Comparison of ENCODE assay signal across 14 cellular contexts in the genomic region with DNA sequence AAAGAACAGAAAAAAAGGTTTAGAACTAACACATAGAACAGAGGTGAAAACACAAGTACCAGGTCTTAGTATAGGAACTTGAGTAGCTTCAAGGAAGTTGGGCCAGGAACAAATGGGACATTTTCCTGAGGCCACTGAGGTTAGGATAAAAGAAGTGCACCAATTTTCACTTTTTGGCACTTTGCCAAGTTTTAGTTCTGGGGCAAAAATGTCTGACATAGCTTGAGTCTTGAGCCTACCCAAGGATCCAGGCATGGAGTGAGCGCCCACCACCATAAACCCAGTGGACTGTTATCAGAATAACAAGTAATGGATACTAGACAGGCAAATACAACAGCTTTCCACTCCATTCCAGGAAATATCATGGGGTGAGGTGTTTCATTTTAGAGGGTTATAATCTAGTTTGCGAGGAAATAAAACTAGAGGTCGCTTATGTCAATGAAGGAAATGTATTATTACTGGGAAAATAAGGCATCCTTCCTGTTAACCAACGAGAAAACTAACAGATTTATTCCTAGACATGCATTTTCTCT.
DNase-seq lines count a peak whose midpoint lies in the region; ATAC-seq, FAIRE-seq and TF ChIP-seq lines count a peak whose summit lies in the region.
"Had no signal": no experiment of that assay in that cellular context is flagged by ENCODE, and none has a peak within 500 bp of the region (broad histone marks: within the 10 kb centered on the region; RNA-seq: fewer than 3 reads in every experiment).

No MANE protein-coding gene starts in this region.

- intact Hi-C loops in HCT116 (cut with micrococcal nuclease), result no loop called here
- intact Hi-C loops in IMR-90 (cut with micrococcal nuclease), result no loop called here
- intact Hi-C loops in GM12878 (cut with micrococcal nuclease; ENCODE audit: unreplicated experiment), result no loop called here

- TF ChIP-seq RAD21 in HCT116 (IDR thresholded peaks at IDR 0.05; ENCODE audit: low read depth), result no peak
- no peak for TF ChIP-seq RAD21 in IMR-90 (IDR thresholded peaks at IDR 0.05; ENCODE audit: low read length)
- TF ChIP-seq RAD21 in GM12878 (IDR thresholded peaks at IDR 0.05; ENCODE audit: insufficient read depth, low read depth, low read length), result no peak

- H3K9me3 Mint-ChIP-seq in WTC11, result no peaks in the 10 kb centered on the region

- no TSS peak for BruUV-seq in HCT116 (replicated peaks; lab: Mats Ljungman, UMichigan)
- no TSS peak for BruUV-seq in IMR-90 (replicated peaks; lab: Mats Ljungman, UMichigan)
- no TSS peak for BruUV-seq in GM12878 (replicated peaks; lab: Mats Ljungman, UMichigan)

- no CpG with 5 or more reads among the region's 4 CpGs for WGBS in IMR-90 (ENCODE audit: extremely low coverage in 2 of 2, insufficient read length in 1 of 2), 2 experiments
- WGBS in GM12878 (ENCODE audit: insufficient coverage, insufficient replicate concordance, low lambda C conversion rate, missing lambda C conversion rate), result 5% methylated on average over 4 of the region's 4 CpGs

- H2BK20ac ChIP-seq in IMR-90 (ENCODE audit: low read depth, low read length), result no peak overlapping the region

- H3K36me3 Mint-ChIP-seq in WTC11, result no peaks in the 10 kb centered on the region
- H3K36me3 Mint-ChIP-seq: CD8-positive, alpha-beta memory T cell had no signal

- no peak for FAIRE-seq in GM12878 (lab: Jason Lieb, UNC)
- FAIRE-seq: A549, H54 had no signal

- peaks cover 0 to 10% of the 10 kb centered on the region in 2 experiments; a peak in 1 of 4 replicates for H3K9me3 ChIP-seq in HCT116 (ENCODE audit: control insufficient read depth in 1 of 2, insufficient read depth in 1 of 2, low read depth in 1 of 2, low read length in 2 of 2)
- H3K9me3 ChIP-seq in IMR-90 (ENCODE audit: control insufficient read depth, insufficient read depth, low read length), result peaks cover 4% of the 10 kb centered on the region
- H3K9me3 ChIP-seq in GM12878 (replicated peaks; ENCODE audit: control insufficient read depth, insufficient read depth, low read length), result no peaks in the 10 kb centered on the region
- H3K9me3 ChIP-seq: A549, Caco-2 had no signal

- TF ChIP-seq EP300 in GM12878 (IDR thresholded peaks at IDR 0.05; ENCODE audit: borderline replicate concordance in 1 of 2, control insufficient read depth in 1 of 2, low read depth in 2 of 2, low read length in 2 of 2), result no peak

- H2AK5ac ChIP-seq in IMR-90 (ENCODE audit: low read depth, low read length), result no peak overlapping the region

- H3K4me3 ChIP-seq in HCT116 (replicated peaks in 1 of 2; ENCODE audit: low read depth in 1 of 2, low read length in 2 of 2) (no peak overlapping the region), IMR-90 (ENCODE audit: insufficient read depth, low read depth, low read length) (no peak overlapping the region), GM12878 (no peak overlapping the region)
- H3K4me3 ChIP-seq: A549, GM23248 had no signal

- H3K56ac ChIP-seq in IMR-90 (ENCODE audit: extremely low read depth, insufficient read depth, low read length), result no peak overlapping the region

- H3K4me1 ChIP-seq in HCT116 (ENCODE audit: control insufficient read depth in 1 of 2, insufficient read depth in 2 of 2, low read length in 2 of 2) (peaks cover 12 to 34% of the 10 kb centered on the region in 2 experiments; a peak in 3 of 4 replicates), IMR-90 (ENCODE audit: control insufficient read depth, insufficient read depth, low read length) (peaks cover 2% of the 10 kb centered on the region; the same call in 1 of the 2 replicates), GM12878 (ENCODE audit: control insufficient read depth, insufficient read depth, low read length) (no peaks in the 10 kb centered on the region)
- H3K4me1 ChIP-seq: A549, Caco-2 had no signal

- RAD21 ChIA-PET in HCT116 (lab: Charles Lee; ENCODE audit: low non-redundant PET in 1 of 2, low total read pairs in 2 of 2, uncharacterized antibody in 2 of 2, unreplicated experiment in 2 of 2) (no interaction called here), GM12878 (lab: Charles Lee; ENCODE audit: unreplicated experiment) (no interaction called here)

- H3K4me1 Mint-ChIP-seq in WTC11, result no peaks in the 10 kb centered on the region
- H3K4me1 Mint-ChIP-seq: CD8-positive, alpha-beta memory T cell had no signal

- SMC1A ChIA-PET in GM12878 (lab: Charles Lee; ENCODE audit: uncharacterized antibody, unreplicated experiment), result interaction anchor here (0.6 kb wide), 1 partner anchor 333 kb away, joined by 3 read pairs; no protein-coding TSS in a partner anchor

- H2BK120ac ChIP-seq in IMR-90 (ENCODE audit: low read depth, low read length), result peak overlapping the region; percentile 35; the same call in 1 of the 2 replicates

- H3K27me3 ChIP-seq in HCT116 (ENCODE audit: insufficient read depth, low read length) (no peaks in the 10 kb centered on the region), IMR-90 (ENCODE audit: control insufficient read depth, insufficient read depth, low read length) (no peaks in the 10 kb centered on the region), GM12878 (replicated peaks in 1 of 2; ENCODE audit: control insufficient read depth in 2 of 2, insufficient read depth in 2 of 2, low read length in 1 of 2) (no peaks in the 10 kb centered on the region)

- in situ Hi-C loops in IMR-90 (cut with MboI; ENCODE audit: low sequenced_read_pairs), result no loop called here
- in situ Hi-C loops in GM12878 (cut with MboI), result no loop called here

- H2BK5ac ChIP-seq in IMR-90 (ENCODE audit: low read depth, low read length, poor library complexity, severe bottlenecking), result no peak overlapping the region

- H3K4ac ChIP-seq in IMR-90 (ENCODE audit: low read depth, low read length), result peak overlapping the region; percentile 29; the same call in 1 of the 2 replicates

- H3K79me2 ChIP-seq in HCT116 (ENCODE audit: insufficient read depth, low read length) (0 out of 2 replicates have a peak, but pooled peaks cover 3% of the 10 kb centered on the region), GM12878 (ENCODE audit: control insufficient read depth, insufficient read depth, low read length) (no peaks in the 10 kb centered on the region)

- peaks cover 3% of the 10 kb centered on the region for H3K9me1 ChIP-seq in IMR-90 (ENCODE audit: insufficient read depth, low read length)

- no peak overlapping the region for H3K27ac ChIP-seq in HCT116 (ENCODE audit: low read depth, low read length)
- no peak overlapping the region for H3K27ac ChIP-seq in IMR-90 (ENCODE audit: insufficient read depth, low read length)
- no peak overlapping the region for H3K27ac ChIP-seq in GM12878 (ENCODE audit: control insufficient read depth, insufficient read depth)
- H3K27ac ChIP-seq in substantia nigra (ENCODE audit: low read depth, low read length, poor library complexity, severe bottlenecking), result no peak overlapping the region
- H3K27ac ChIP-seq: A549, GM23248 had no signal

- TF ChIP-seq POLR2A in HCT116 (IDR thresholded peaks at IDR 0.05; ENCODE audit: borderline replicate concordance, extremely low read depth, insufficient read depth, insufficient read length) (no peak), IMR-90 (IDR thresholded peaks at IDR 0.05; ENCODE audit: low read depth, low read length) (no peak), GM12878 (IDR thresholded peaks at IDR 0.05; ENCODE audit: low read depth, low read length) (no peak)

- H4K20me1 ChIP-seq in HCT116 (ENCODE audit: insufficient read depth) (no peaks in the 10 kb centered on the region), IMR-90 (ENCODE audit: insufficient read depth, low read length) (no peaks in the 10 kb centered on the region), GM12878 (ENCODE audit: control insufficient read depth, insufficient read depth) (no peaks in the 10 kb centered on the region)

- H3K9me2 ChIP-seq in HCT116 (ENCODE audit: insufficient read depth), result no peaks in the 10 kb centered on the region; the same call in 1 of the 2 replicates

- peak overlapping the region; percentile 31; the same call in 1 of the 2 replicates for H4K5ac ChIP-seq in IMR-90 (ENCODE audit: low read depth, low read length)

- no peak overlapping the region for H3K14ac ChIP-seq in IMR-90 (replicated peaks; ENCODE audit: low read depth, low read length)

- H3K36me3 ChIP-seq in HCT116 (ENCODE audit: control insufficient read depth in 1 of 2, insufficient read depth in 2 of 2, low read length in 2 of 2) (peaks cover 0 to 24% of the 10 kb centered on the region in 2 experiments; a peak in 1 of 4 replicates), IMR-90 (ENCODE audit: control insufficient read depth, insufficient read depth, low read length) (no peaks in the 10 kb centered on the region), GM12878 (ENCODE audit: control insufficient read depth in 2 of 2, insufficient read depth in 2 of 2, low read length in 1 of 2) (no peaks in the 10 kb centered on the region)

- H3K9ac ChIP-seq in HCT116 (ENCODE audit: low read length) (no peak overlapping the region), IMR-90 (ENCODE audit: low read depth, low read length) (no peak overlapping the region), GM12878 (ENCODE audit: control insufficient read depth, insufficient read depth, low read length) (no peak overlapping the region)
- H3K9ac ChIP-seq: GM23248 had no signal

- no peaks in the 10 kb centered on the region; the same call in 1 of the 2 replicates for H3K27me3 Mint-ChIP-seq in WTC11 (ENCODE audit: low read depth)
- H3K27me3 Mint-ChIP-seq: CD8-positive, alpha-beta memory T cell had no signal

- no peak overlapping the region for H3K27ac Mint-ChIP-seq in WTC11

- H3K79me1 ChIP-seq in IMR-90 (ENCODE audit: low read depth in 1 of 2, low read length in 2 of 2), result peaks cover 0 to 10% of the 10 kb centered on the region in 2 experiments; a peak in 1 of 4 replicates

- no peak overlapping the region for H4K91ac ChIP-seq in IMR-90 (ENCODE audit: insufficient read depth, low read depth, low read length)

- H3K4me3 Mint-ChIP-seq in WTC11, result no peak overlapping the region
- H3K4me3 Mint-ChIP-seq: CD8-positive, alpha-beta memory T cell had no signal

- CTCF ChIA-PET in HCT116 (lab: Charles Lee) (no interaction called here), IMR-90 (lab: Yijun Ruan, JAX) (no interaction called here), GM12878 (lab: Yijun Ruan, JAX) (interaction anchor here (1.2 kb wide), 1 partner anchor 22 kb away, joined by 4 read pairs; no protein-coding TSS in a partner anchor), WTC11 (lab: Charles Lee) (interaction anchor here (2.3 kb wide), 1 partner anchor 22 kb away, joined by 7 read pairs; no protein-coding TSS in a partner anchor)

- H3K18ac ChIP-seq in IMR-90 (ENCODE audit: low read depth, low read length), result peak overlapping the region; percentile 48; the same call in 1 of the 2 replicates

- no peak overlapping the region for H3K23ac ChIP-seq in IMR-90 (ENCODE audit: low read depth, low read length)

- H4K8ac ChIP-seq in IMR-90 (ENCODE audit: low read depth in 2 of 2, low read length in 2 of 2), result no peak overlapping the region

- DNase-seq in HCT116 (ENCODE audit: low read depth, low spot score) (no peak), IMR-90 (no peak), GM12878 (ENCODE audit: low read depth, low spot score) (no peak), substantia nigra (lab: John Stamatoyannopoulos, UW) (no peak), WTC11 (ENCODE audit: low spot score) (no peak)
- DNase-seq: Caco-2; CD8-positive, alpha-beta memory T cell; DMS53; GF-D8; GM23248; KG1 had no signal

- no peak overlapping the region for H3K4me2 ChIP-seq in HCT116 (ENCODE audit: low read length)
- H3K4me2 ChIP-seq in IMR-90 (ENCODE audit: low read depth, low read length), result no peak overlapping the region
- H3K4me2 ChIP-seq in GM12878 (ENCODE audit: control insufficient read depth, insufficient read depth), result no peak overlapping the region
- H3K4me2 ChIP-seq: A549 had no signal

- no peak overlapping the region for H2AFZ ChIP-seq in HCT116 (ENCODE audit: low read depth, low read length, poor library complexity, severe bottlenecking)
- no peak overlapping the region for H2AFZ ChIP-seq in IMR-90 (replicated peaks; ENCODE audit: low read length, poor library complexity)
- H2AFZ ChIP-seq in GM12878 (ENCODE audit: control insufficient read depth, low read depth, low read length), result no peak overlapping the region
- H2AFZ ChIP-seq: GM23248 had no signal

- TF ChIP-seq CTCF in HCT116 (IDR thresholded peaks at IDR 0.05 in 2 of 3, conservative IDR thresholded peaks at IDR 0.05 in 1 of 3; ENCODE audit: borderline replicate concordance in 1 of 3, insufficient read depth in 1 of 3, low read depth in 2 of 3, low read length in 2 of 3) (no peak), IMR-90 (conservative IDR thresholded peaks at IDR 0.05; ENCODE audit: low read depth, low read length) (no peak), GM12878 (IDR thresholded peaks at IDR 0.05 in 2 of 3, conservative IDR thresholded peaks at IDR 0.05 in 1 of 3; ENCODE audit: control insufficient read depth in 2 of 3, extremely low read depth in 1 of 3, insufficient read depth in 1 of 3, low read depth in 3 of 3, low read length in 3 of 3) (no peak), WTC11 (IDR thresholded peaks at IDR 0.05) (no peak)

- POLR2A ChIA-PET in HCT116 (lab: Charles Lee) (interaction anchor here (0.8 to 1.1 kb wide), 2 partner anchors 9 to 91 kb away, joined by 3 read pairs; no protein-coding TSS in a partner anchor), IMR-90 (lab: Charles Lee; ENCODE audit: unreplicated experiment) (no interaction called here), GM12878 (lab: Charles Lee) (no interaction called here), WTC11 (lab: Charles Lee) (no interaction called here)

- ATAC-seq in HCT116 (no peak), IMR-90 (ENCODE audit: low read depth) (no peak), GM12878 (no peak), GM19395 (IDR thresholded peaks at IDR 0.05; ENCODE audit: unreplicated experiment) (no peak), WTC11 (no peak)
- ATAC-seq: A549 had no signal

- dilution Hi-C loops in IMR-90 (cut with HindIII; ENCODE audit: low sequenced_read_pairs, unreplicated experiment), result no loop called here

- peak overlapping the region; percentile 38; the same call in 1 of the 3 replicates for H2BK15ac ChIP-seq in IMR-90 (ENCODE audit: low read depth, low read length)

- no peak overlapping the region for H2AK9ac ChIP-seq in IMR-90 (replicated peaks; ENCODE audit: low read depth, low read length, poor library complexity)

Comparison
In these comparisons a context has a peak if more than half of its experiments do, and no peak if none do; other contexts are left out.
1. CTCF ChIA-PET loops: an anchor here in GM12878 (1.2 kb wide) and WTC11 (2.3 kb wide); none called in HCT116 and IMR-90.